ENCODE assay signal across 1 cellular context in the genomic region with DNA sequence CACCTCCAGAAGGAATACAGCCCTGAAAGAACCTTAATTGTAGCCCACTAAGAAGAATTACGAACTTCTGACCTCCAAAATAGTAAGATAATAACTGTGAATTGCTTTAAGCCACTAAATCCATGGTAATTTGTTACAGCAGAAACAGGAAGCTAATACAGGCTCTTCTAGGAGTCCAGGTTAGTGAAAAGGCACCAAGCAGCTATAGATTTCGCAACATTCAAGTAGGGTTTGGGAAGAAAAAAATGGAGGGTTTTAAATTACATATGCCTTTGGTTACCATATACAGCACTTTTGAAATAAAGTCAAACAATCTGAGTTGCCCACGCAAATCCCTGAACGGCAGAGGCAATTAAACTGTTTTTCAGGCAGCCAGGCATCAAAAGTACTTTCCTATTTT.
TF ChIP-seq lines count a peak whose summit lies in the region.

No MANE protein-coding gene starts in this region.

TF ChIP-seq in HepG2, 621 proteins besides CTCF, POLR2A, EP300 and RAD21:
- no peak for TF ChIP-seq ZNF558 (CRISPR knock-in tag; IDR thresholded peaks at IDR 0.05; ENCODE audit: borderline replicate concordance)
- no peak for TF ChIP-seq ELF3 (CRISPR knock-in tag; IDR thresholded peaks at IDR 0.05)
- TF ChIP-seq CEBPB (IDR thresholded peaks at IDR 0.05; ENCODE audit: borderline replicate concordance, low read depth, low read length) = peak; percentile 88
- peak; percentile 96 for TF ChIP-seq ZNF12 (CRISPR knock-in tag; IDR thresholded peaks at IDR 0.05)
- TF ChIP-seq CEBPG (CRISPR knock-in tag; IDR thresholded peaks at IDR 0.05) = peak; percentile 69
- TF ChIP-seq ZNF572 (CRISPR knock-in tag; IDR thresholded peaks at IDR 0.05) = no peak
